ENCODE assay signal across 22 cellular contexts in the genomic region with DNA sequence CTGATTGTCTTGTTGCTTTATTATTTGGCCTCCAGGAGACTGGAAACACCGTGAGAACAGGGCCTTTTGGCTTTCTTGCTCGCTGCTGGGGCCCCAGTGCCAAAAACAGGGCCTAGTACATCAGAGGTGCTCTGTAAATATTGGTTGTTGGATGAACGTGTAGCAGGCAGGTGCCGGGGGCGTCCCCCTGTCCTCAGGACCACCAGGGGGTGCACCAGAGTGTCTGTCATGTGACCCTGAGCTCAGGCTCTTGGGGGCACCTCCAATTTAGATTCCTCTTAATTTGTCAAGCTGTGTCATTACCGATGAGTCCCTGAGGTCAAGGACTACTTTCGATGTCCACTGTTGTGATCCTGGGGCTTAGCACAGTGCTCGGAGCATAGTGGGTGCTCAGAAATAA.
DNase-seq lines count a peak whose midpoint lies in the region; ATAC-seq and TF ChIP-seq lines count a peak whose summit lies in the region.
"Had no signal": no experiment of that assay in that cellular context is flagged by ENCODE, and none has a peak within 500 bp of the region (broad histone marks: within the 10 kb centered on the region; RNA-seq: fewer than 3 reads in every experiment).

No MANE protein-coding gene starts in this region.

- no peak overlapping the region for H2BK20ac ChIP-seq in H9 (ENCODE audit: low read depth, low read length, poor library complexity, severe bottlenecking)

- H3K18ac ChIP-seq in H9 (ENCODE audit: insufficient read length, low read depth, low read length): no peak overlapping the region

- no peak overlapping the region for H4K5ac ChIP-seq in H9 (ENCODE audit: insufficient read length, low read depth, low read length)

- DNase-seq in H9 (no peak), WTC11 (ENCODE audit: low spot score) (no peak), mesenteric fat pad (ENCODE audit: low spot score) (peak; percentile 41), upper lobe of right lung (peak; percentile 22), ascending aorta (ENCODE audit: low spot score in 2 of 2) (no peak), SW480 (ENCODE audit: low spot score) (no peak)
- DNase-seq: CD4-positive, CD25-positive, alpha-beta regulatory T cell; DMS153; GM23248; HCEC 1CT; MG63; NCI-H146; NCI-H1930; NCI-H2107; NCI-H526 treated with DMSO at 0.1 percent for 48 hours; Peyer's patch; SIG-M5; SW 1271 had no signal

- H3K4me1 ChIP-seq in H9 (ENCODE audit: insufficient read depth, low read length): no peaks in the 10 kb centered on the region
- no peaks in the 10 kb centered on the region for H3K4me1 ChIP-seq in upper lobe of right lung
- no peaks in the 10 kb centered on the region for H3K4me1 ChIP-seq in ascending aorta
- H3K4me1 ChIP-seq: BLaER1, Peyer's patch had no signal

- no peak overlapping the region for H2BK5ac ChIP-seq in H9 (ENCODE audit: insufficient read length, low read length)

- no peak overlapping the region for H3K4me2 ChIP-seq in H9 (ENCODE audit: insufficient read depth, insufficient read length, low read length)
- H3K4me2 ChIP-seq: BLaER1 had no signal

- H3K79me2 ChIP-seq in H9 (ENCODE audit: insufficient read depth, low read length): no peaks in the 10 kb centered on the region

- H4K8ac ChIP-seq in H9 (replicated peaks; ENCODE audit: insufficient read length, low read depth, low read length): no peak overlapping the region

- TF ChIP-seq CTCF in H9 (conservative IDR thresholded peaks at IDR 0.05): peak; percentile 29; the same call in 1 of the 3 replicates
- TF ChIP-seq CTCF in WTC11 (IDR thresholded peaks at IDR 0.05): no peak
- no peak for TF ChIP-seq CTCF in upper lobe of right lung (IDR thresholded peaks at IDR 0.05)
- no peak for TF ChIP-seq CTCF in ascending aorta (IDR thresholded peaks at IDR 0.05)

- POLR2A ChIA-PET in WTC11 (lab: Charles Lee): no interaction called here

- WGBS in H9 (ENCODE audit: extremely low coverage, insufficient read length, low lambda C conversion rate): no CpG with 5 or more reads among the region's 8 CpGs

- H3K36me3 Mint-ChIP-seq in H9 (ENCODE audit: insufficient read depth in 1 of 3, low read depth in 3 of 3) (peaks cover 3 to 35% (median 29%) of the 10 kb centered on the region in 3 experiments; a peak in 6 of 7 replicates), WTC11 (peaks cover 17% of the 10 kb centered on the region)

- no peak overlapping the region for H2BK15ac ChIP-seq in H9 (ENCODE audit: low read depth, low read length)

- H3K79me1 ChIP-seq in H9 (ENCODE audit: insufficient read depth, low read depth, low read length, poor library complexity, severe bottlenecking): no peaks in the 10 kb centered on the region

- no peak overlapping the region for H2BK12ac ChIP-seq in H9 (ENCODE audit: insufficient read length, low read depth, low read length)

- no peaks in the 10 kb centered on the region for H3K9me3 Mint-ChIP-seq in H9
- no peaks in the 10 kb centered on the region for H3K9me3 Mint-ChIP-seq in WTC11
- H3K9me3 Mint-ChIP-seq: CD4-positive, CD25-positive, alpha-beta regulatory T cell had no signal

- no peak overlapping the region for H2AK5ac ChIP-seq in H9 (ENCODE audit: insufficient read length, low read length)

- H3K27ac ChIP-seq in H9 (ENCODE audit: insufficient read length, low read depth, low read length) (no peak overlapping the region), upper lobe of right lung (no peak overlapping the region), ascending aorta (no peak overlapping the region)
- H3K27ac ChIP-seq: BLaER1, GM23248, HL-60, Peyer's patch, SK-N-MC had no signal

- ATAC-seq in WTC11 (no peak), upper lobe of right lung (no peak), HG03469 (IDR thresholded peaks at IDR 0.05; ENCODE audit: unreplicated experiment) (no peak)

- H3K4me1 Mint-ChIP-seq in H9: no peaks in the 10 kb centered on the region
- 0 out of 2 replicates have a peak, but pooled peaks cover 3% of the 10 kb centered on the region for H3K4me1 Mint-ChIP-seq in WTC11
- H3K4me1 Mint-ChIP-seq: CD4-positive, CD25-positive, alpha-beta regulatory T cell had no signal

- intact Hi-C loops in upper lobe of right lung (cut with DNase I): no loop called here
- intact Hi-C loops in ascending aorta (cut with DNase I): no loop called here

- no peak overlapping the region for H4K91ac ChIP-seq in H9 (ENCODE audit: insufficient read length, low read depth, low read length)

- H3K36me3 ChIP-seq in upper lobe of right lung: peaks cover 84% of the 10 kb centered on the region
- H3K36me3 ChIP-seq in ascending aorta: peaks cover 60 to 78% of the 10 kb centered on the region in 2 donors
- H3K36me3 ChIP-seq: MG63 had no signal

- no peak overlapping the region for H3K9ac ChIP-seq in H9 (ENCODE audit: extremely low read depth, insufficient read length, low read length)
- H3K9ac ChIP-seq: BLaER1, GM23248 had no signal

- no peak overlapping the region for H3K4ac ChIP-seq in H9 (ENCODE audit: low read depth, low read length)

- H3K27ac Mint-ChIP-seq in H9 (no peak overlapping the region), WTC11 (no peak overlapping the region)
- H3K27ac Mint-ChIP-seq: CD4-positive, CD25-positive, alpha-beta regulatory T cell had no signal

- CTCF ChIA-PET in WTC11 (lab: Charles Lee): interaction anchor here (0.5 to 1.0 kb wide), 3 partner anchors 14 to 182 kb away, joined by 3 to 6 read pairs (median 4); no protein-coding TSS in a partner anchor

- H3K27me3 Mint-ChIP-seq in H9 (ENCODE audit: low read depth) (no peaks in the 10 kb centered on the region), WTC11 (ENCODE audit: low read depth) (no peaks in the 10 kb centered on the region)
- H3K27me3 Mint-ChIP-seq: CD4-positive, CD25-positive, alpha-beta regulatory T cell had no signal

- H3K4me3 ChIP-seq in upper lobe of right lung (no peak overlapping the region), ascending aorta (no peak overlapping the region)
- H3K4me3 ChIP-seq: BLaER1, GM23248, MG63, Peyer's patch, SK-N-MC had no signal

- no peak overlapping the region for H2BK120ac ChIP-seq in H9 (ENCODE audit: low read depth, low read length, poor library complexity, severe bottlenecking)

- H3K9me3 ChIP-seq in H9 (ENCODE audit: control insufficient read depth, low read depth, low read length): no peaks in the 10 kb centered on the region
- H3K9me3 ChIP-seq in upper lobe of right lung: no peaks in the 10 kb centered on the region
- H3K9me3 ChIP-seq in ascending aorta: no peaks in the 10 kb centered on the region
- H3K9me3 ChIP-seq: BLaER1, MG63, Peyer's patch had no signal

- no peak overlapping the region for H3K23ac ChIP-seq in H9 (ENCODE audit: insufficient read length, low read depth, low read length)

- H3K23me2 ChIP-seq in H9 (ENCODE audit: insufficient read length, low read depth, low read length, poor library complexity, severe bottlenecking): no peaks in the 10 kb centered on the region

- no peaks in the 10 kb centered on the region for H4K20me1 ChIP-seq in H9 (ENCODE audit: control insufficient read depth, insufficient read depth, insufficient read length)
- H4K20me1 ChIP-seq: BLaER1 had no signal

- H3K14ac ChIP-seq in H9 (ENCODE audit: insufficient read depth, low read length): no peak overlapping the region

- H2AFZ ChIP-seq in H9 (ENCODE audit: low read length): no peak overlapping the region
- H2AFZ ChIP-seq: GM23248 had no signal

- no peak overlapping the region for H3K56ac ChIP-seq in H9 (ENCODE audit: insufficient read length, low read depth, low read length)

- H3K4me3 Mint-ChIP-seq in H9 (no peak overlapping the region), WTC11 (no peak overlapping the region)
- H3K4me3 Mint-ChIP-seq: CD4-positive, CD25-positive, alpha-beta regulatory T cell had no signal

- no peaks in the 10 kb centered on the region for H3K27me3 ChIP-seq in H9 (ENCODE audit: insufficient read depth, low read length)
- no peaks in the 10 kb centered on the region for H3K27me3 ChIP-seq in upper lobe of right lung
- H3K27me3 ChIP-seq in ascending aorta: no peaks in the 10 kb centered on the region
- H3K27me3 ChIP-seq: BLaER1, MG63, Peyer's patch had no signal

- H3T11ph ChIP-seq in H9 (ENCODE audit: low read length): no peak overlapping the region

TF ChIP-seq in WTC11, 78 proteins besides CTCF, POLR2A, EP300 and RAD21 (continues in another document):
- no peak for TF ChIP-seq ZNF219 (CRISPR knock-in tag; IDR thresholded peaks at IDR 0.05; ENCODE audit: borderline replicate concordance)
- TF ChIP-seq, protein P1, sequence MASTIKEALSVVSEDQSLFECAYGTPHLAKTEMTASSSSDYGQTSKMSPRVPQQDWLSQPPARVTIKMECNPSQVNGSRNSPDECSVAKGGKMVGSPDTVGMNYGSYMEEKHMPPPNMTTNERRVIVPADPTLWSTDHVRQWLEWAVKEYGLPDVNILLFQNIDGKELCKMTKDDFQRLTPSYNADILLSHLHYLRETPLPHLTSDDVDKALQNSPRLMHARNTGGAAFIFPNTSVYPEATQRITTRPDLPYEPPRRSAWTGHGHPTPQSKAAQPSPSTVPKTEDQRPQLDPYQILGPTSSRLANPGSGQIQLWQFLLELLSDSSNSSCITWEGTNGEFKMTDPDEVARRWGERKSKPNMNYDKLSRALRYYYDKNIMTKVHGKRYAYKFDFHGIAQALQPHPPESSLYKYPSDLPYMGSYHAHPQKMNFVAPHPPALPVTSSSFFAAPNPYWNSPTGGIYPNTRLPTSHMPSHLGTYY (CRISPR knock-in tag; IDR thresholded peaks at IDR 0.05): no peak
- TF ChIP-seq, protein P2, sequence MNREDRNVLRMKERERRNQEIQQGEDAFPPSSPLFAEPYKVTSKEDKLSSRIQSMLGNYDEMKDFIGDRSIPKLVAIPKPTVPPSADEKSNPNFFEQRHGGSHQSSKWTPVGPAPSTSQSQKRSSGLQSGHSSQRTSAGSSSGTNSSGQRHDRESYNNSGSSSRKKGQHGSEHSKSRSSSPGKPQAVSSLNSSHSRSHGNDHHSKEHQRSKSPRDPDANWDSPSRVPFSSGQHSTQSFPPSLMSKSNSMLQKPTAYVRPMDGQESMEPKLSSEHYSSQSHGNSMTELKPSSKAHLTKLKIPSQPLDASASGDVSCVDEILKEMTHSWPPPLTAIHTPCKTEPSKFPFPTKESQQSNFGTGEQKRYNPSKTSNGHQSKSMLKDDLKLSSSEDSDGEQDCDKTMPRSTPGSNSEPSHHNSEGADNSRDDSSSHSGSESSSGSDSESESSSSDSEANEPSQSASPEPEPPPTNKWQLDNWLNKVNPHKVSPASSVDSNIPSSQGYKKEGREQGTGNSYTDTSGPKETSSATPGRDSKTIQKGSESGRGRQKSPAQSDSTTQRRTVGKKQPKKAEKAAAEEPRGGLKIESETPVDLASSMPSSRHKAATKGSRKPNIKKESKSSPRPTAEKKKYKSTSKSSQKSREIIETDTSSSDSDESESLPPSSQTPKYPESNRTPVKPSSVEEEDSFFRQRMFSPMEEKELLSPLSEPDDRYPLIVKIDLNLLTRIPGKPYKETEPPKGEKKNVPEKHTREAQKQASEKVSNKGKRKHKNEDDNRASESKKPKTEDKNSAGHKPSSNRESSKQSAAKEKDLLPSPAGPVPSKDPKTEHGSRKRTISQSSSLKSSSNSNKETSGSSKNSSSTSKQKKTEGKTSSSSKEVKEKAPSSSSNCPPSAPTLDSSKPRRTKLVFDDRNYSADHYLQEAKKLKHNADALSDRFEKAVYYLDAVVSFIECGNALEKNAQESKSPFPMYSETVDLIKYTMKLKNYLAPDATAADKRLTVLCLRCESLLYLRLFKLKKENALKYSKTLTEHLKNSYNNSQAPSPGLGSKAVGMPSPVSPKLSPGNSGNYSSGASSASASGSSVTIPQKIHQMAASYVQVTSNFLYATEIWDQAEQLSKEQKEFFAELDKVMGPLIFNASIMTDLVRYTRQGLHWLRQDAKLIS (CRISPR knock-in tag; IDR thresholded peaks at IDR 0.05; ENCODE audit: borderline replicate concordance): no peak

Comparison
In these comparisons a context has a peak if more than half of its experiments do, and no peak if none do; other contexts are left out.
1. DNase-seq: peak in mesenteric fat pad (single experiment) and upper lobe of right lung (single experiment); none in H9 (single experiment), WTC11 (single experiment), ascending aorta (0 of 2) and SW480 (single experiment).